Comparison of ENCODE assay signal across 8 cellular contexts in the genomic region with DNA sequence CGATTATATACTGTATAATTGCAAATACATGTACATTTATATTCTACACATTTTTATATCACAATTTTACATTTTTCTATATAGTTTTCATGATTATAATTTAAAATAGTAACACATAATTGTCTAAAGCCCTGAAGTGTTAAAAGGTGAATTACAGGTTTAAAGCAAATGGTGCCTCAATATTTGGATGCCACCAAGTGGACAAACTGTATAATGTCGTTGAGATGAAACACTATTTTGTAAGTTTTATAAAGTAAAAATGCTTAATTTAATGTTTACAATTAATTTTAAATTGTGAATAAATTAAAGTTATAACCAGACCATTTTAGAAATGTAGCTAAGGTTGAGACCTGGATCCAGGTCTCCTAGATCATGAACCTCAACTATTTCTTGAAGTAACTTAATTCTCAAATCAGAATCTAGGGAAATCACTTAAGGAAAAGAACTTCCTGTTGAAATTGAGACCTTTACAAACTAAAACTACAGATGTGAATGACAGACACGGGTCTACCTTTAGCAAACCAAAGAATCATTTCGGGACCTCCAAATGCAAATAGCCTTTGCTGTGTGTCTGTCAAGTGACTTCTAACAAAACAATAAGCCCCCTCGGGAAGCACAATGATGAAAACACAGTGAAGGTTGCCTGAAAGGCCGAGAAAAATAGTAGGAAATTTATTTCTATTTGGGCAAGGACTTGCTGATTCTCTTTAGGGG. TPM values are rescaled to one million over a fixed set of nuclear protein-coding genes. Genes with fewer than 3 reads are reported as not detected.
A peak's percentile ranks its signal among the peaks of the same experiment; 100 is the strongest.
DNase-seq lines count a peak whose midpoint lies in the region; ATAC-seq and TF ChIP-seq lines count a peak whose summit lies in the region.

No MANE protein-coding gene starts in this region.

- intact Hi-C loops in breast epithelium (cut with DNase I; ENCODE audit: low total_unique reads): no loop called here
- intact Hi-C loops in posterior cingulate gyrus (cut with DNase I): loop anchor here (10.0 kb wide), 1 partner anchor 341 kb away; no protein-coding TSS in a partner anchor

- TF ChIP-seq CTCF in DOHH2 (IDR thresholded peaks at IDR 0.05; ENCODE audit: low read depth, low read length, poor library complexity, severe bottlenecking) (peak; percentile 17), MM.1S (IDR thresholded peaks at IDR 0.05; ENCODE audit: low read length) (peak; percentile 65), breast epithelium (IDR thresholded peaks at IDR 0.05) (peak in 2 of 3 donors; percentile 32 to 47)

- H3K27ac ChIP-seq in DOHH2 (ENCODE audit: low read depth, low read length) (no peak overlapping the region), MM.1S (ENCODE audit: low read length) (no peak overlapping the region; the same call in 1 of the 2 replicates), breast epithelium (peak overlapping the region in 1 of 2 donors; percentile 54)

- H4K20me1 ChIP-seq in DOHH2 (ENCODE audit: control insufficient read depth, insufficient read depth, low read depth, low read length) (no peaks in the 10 kb centered on the region), MM.1S (ENCODE audit: insufficient read depth, low read length) (no peaks in the 10 kb centered on the region)

- H3K27me3 ChIP-seq in DOHH2 (ENCODE audit: control insufficient read depth, low read length): no peaks in the 10 kb centered on the region
- no peaks in the 10 kb centered on the region for H3K27me3 ChIP-seq in MM.1S (replicated peaks; ENCODE audit: insufficient read depth, low read length)
- no peaks in the 10 kb centered on the region for H3K27me3 ChIP-seq in breast epithelium

- ATAC-seq in HG02610 (IDR thresholded peaks at IDR 0.05; ENCODE audit: unreplicated experiment) (no peak), HG03565 (IDR thresholded peaks at IDR 0.05; ENCODE audit: unreplicated experiment) (no peak)

- H3K4me2 ChIP-seq in DOHH2 (ENCODE audit: low read length) (peak overlapping the region; percentile 36), MM.1S (ENCODE audit: low read depth, low read length) (peak overlapping the region; percentile 89)

- peak; percentile 67 for DNase-seq in MM.1S
- no peak for DNase-seq in breast epithelium (ENCODE audit: low spot score in 2 of 2)
- peak; percentile 10 for DNase-seq in midbrain (lab: John Stamatoyannopoulos, UW)
- DNase-seq in NCI-H146 treated with DMSO at 0.1 percent for 48 hours (lab: John Stamatoyannopoulos, UW; ENCODE audit: unreplicated experiment): no peak
- DNase-seq in posterior cingulate gyrus: no peak

- no peak for TF ChIP-seq POLR2A in breast epithelium (IDR thresholded peaks at IDR 0.05)

- H3K9ac ChIP-seq in MM.1S (ENCODE audit: low read length): peak overlapping the region; percentile 35

- H3K9me3 ChIP-seq in DOHH2 (ENCODE audit: control insufficient read depth, insufficient read depth, low read length) (no peaks in the 10 kb centered on the region), MM.1S (replicated peaks; ENCODE audit: insufficient read depth, low read length) (no peaks in the 10 kb centered on the region), breast epithelium (no peaks in the 10 kb centered on the region)

- H3F3A ChIP-seq in DOHH2 (ENCODE audit: control insufficient read depth, insufficient read depth) (peaks cover 2% of the 10 kb centered on the region; the same call in 1 of the 2 replicates), MM.1S (ENCODE audit: insufficient read depth, low read length) (peaks cover 5% of the 10 kb centered on the region; the same call in 1 of the 2 replicates)

- peaks cover 8% of the 10 kb centered on the region for H3K4me1 ChIP-seq in DOHH2 (ENCODE audit: control insufficient read depth, low read length)
- H3K4me1 ChIP-seq in MM.1S (ENCODE audit: low read length): 0 out of 2 replicates have a peak, but pooled peaks cover 5% of the 10 kb centered on the region
- no peaks in the 10 kb centered on the region for H3K4me1 ChIP-seq in breast epithelium

- no peak overlapping the region for H3K4me3 ChIP-seq in DOHH2 (ENCODE audit: low read length)
- peak overlapping the region; percentile 50 for H3K4me3 ChIP-seq in MM.1S (ENCODE audit: low read length)
- peak overlapping the region; percentile 4 to 47 (median 31) for H3K4me3 ChIP-seq in breast epithelium

- H3K79me2 ChIP-seq in DOHH2 (ENCODE audit: control insufficient read depth, low read length) (no peaks in the 10 kb centered on the region), MM.1S (ENCODE audit: low read length) (no peaks in the 10 kb centered on the region)

- no peaks in the 10 kb centered on the region for H3K36me3 ChIP-seq in DOHH2 (ENCODE audit: control insufficient read depth, low read length)
- H3K36me3 ChIP-seq in MM.1S (replicated peaks; ENCODE audit: insufficient read depth, low read length): no peaks in the 10 kb centered on the region
- H3K36me3 ChIP-seq in breast epithelium: no peaks in the 10 kb centered on the region

- H2AFZ ChIP-seq in MM.1S (ENCODE audit: low read length): peak overlapping the region; percentile 83

- no peaks in the 10 kb centered on the region for H3K9me2 ChIP-seq in DOHH2 (replicated peaks; ENCODE audit: control insufficient read depth, low read length)
- H3K9me2 ChIP-seq in MM.1S (replicated peaks; ENCODE audit: insufficient read depth, low read length): no peaks in the 10 kb centered on the region

RNA-seq across cellular contexts. Expression of gene EHHADH, which starts 37.8 kb away (rescaled TPM):
- total RNA-seq in breast epithelium: 10 to 100 TPM in 1 of 3 donors, 1 to 10 TPM in 2; 5.6 to 10.6 (median 6.7) TPM

Comparison
In these comparisons a context has a peak if more than half of its experiments do, and no peak if none do; other contexts are left out.
1. DNase-seq: peak in MM.1S (single experiment) and midbrain (single experiment); none in breast epithelium (0 of 2), NCI-H146 treated with DMSO at 0.1 percent for 48 hours (single experiment) and posterior cingulate gyrus (0 of 10).
2. Peak in every context shown above with its lines, with median percentiles within 50 percentile points of each other: CTCF ChIP-seq.